9 cellular contexts compared by ENCODE assay signal in genomic region chr2:56077352-56077915, GRCh38.
DNase-seq lines count a peak whose midpoint lies in the region; ATAC-seq, FAIRE-seq and TF ChIP-seq lines count a peak whose summit lies in the region.
"Had no signal": no experiment of that assay in that cellular context is flagged by ENCODE, and none has a peak within 500 bp of the region (broad histone marks: within the 10 kb centered on the region; RNA-seq: fewer than 3 reads in every experiment).

No MANE protein-coding gene starts in this region.

- H3K27ac ChIP-seq in kidney (ENCODE audit: low read depth in 2 of 2, low read length in 2 of 2) = no peak overlapping the region

- H3K4me1 ChIP-seq in kidney (ENCODE audit: control insufficient read depth in 1 of 2, insufficient read depth in 1 of 2, low read depth in 1 of 2, low read length in 2 of 2) = no peaks in the 10 kb centered on the region
- H3K4me1 ChIP-seq: HAP-1 had no signal

- intact Hi-C loops in kidney (cut with DNase I) = no loop called here

- TF ChIP-seq CTCF in kidney (IDR thresholded peaks at IDR 0.05; ENCODE audit: borderline replicate concordance, extremely low read depth, insufficient read depth) = peak; percentile 34

- no peak overlapping the region for H3K9ac ChIP-seq in kidney (ENCODE audit: low read length in 2 of 2)

- H3K9me3 ChIP-seq in kidney (ENCODE audit: control insufficient read depth in 1 of 2, low read length in 2 of 2) = no peaks in the 10 kb centered on the region
- H3K9me3 ChIP-seq: HAP-1 had no signal

- no peak for FAIRE-seq in kidney (lab: Jason Lieb, UNC)

- DNase-seq in D341Med (ENCODE audit: low spot score) (peak; percentile 32), HT-29 (ENCODE audit: low spot score) (peak; percentile 43), SW480 (ENCODE audit: low spot score) (peak; percentile 37), kidney (no peak), GF-D8 (lab: John Stamatoyannopoulos, UW) (no peak)
- no peak for DNase-seq in activated CD8-positive, alpha-beta memory T cell treated with anti-CD3 and anti-CD28 coated beads, Interleukin-2, amount 50 U/mL, for 4 hours

- no peaks in the 10 kb centered on the region for H3K36me3 ChIP-seq in kidney (ENCODE audit: control insufficient read depth in 1 of 2, insufficient read depth in 2 of 2, low read length in 2 of 2)
- H3K36me3 ChIP-seq: HAP-1 had no signal

- no peak for ATAC-seq in GM18909 (IDR thresholded peaks at IDR 0.05; ENCODE audit: poor library complexity, unreplicated experiment)
- no peak for ATAC-seq in HG03135 (IDR thresholded peaks at IDR 0.05; ENCODE audit: unreplicated experiment)

- H3K4me3 ChIP-seq in kidney (ENCODE audit: low read length in 2 of 2) = no peak overlapping the region
- H3K4me3 ChIP-seq: HAP-1 had no signal

Comparison
In these comparisons a context has a peak if more than half of its experiments do, and no peak if none do; other contexts are left out.
1. DNase-seq: peak in D341Med (single experiment), HT-29 (single experiment) and SW480 (single experiment); none in kidney (single experiment), activated CD8-positive, alpha-beta memory T cell treated with anti-CD3 and anti-CD28 coated beads, Interleukin-2, amount 50 U/mL, for 4 hours (single experiment) and GF-D8 (single experiment).